ENCODE assay signal across 1 cellular context in the genomic region with DNA sequence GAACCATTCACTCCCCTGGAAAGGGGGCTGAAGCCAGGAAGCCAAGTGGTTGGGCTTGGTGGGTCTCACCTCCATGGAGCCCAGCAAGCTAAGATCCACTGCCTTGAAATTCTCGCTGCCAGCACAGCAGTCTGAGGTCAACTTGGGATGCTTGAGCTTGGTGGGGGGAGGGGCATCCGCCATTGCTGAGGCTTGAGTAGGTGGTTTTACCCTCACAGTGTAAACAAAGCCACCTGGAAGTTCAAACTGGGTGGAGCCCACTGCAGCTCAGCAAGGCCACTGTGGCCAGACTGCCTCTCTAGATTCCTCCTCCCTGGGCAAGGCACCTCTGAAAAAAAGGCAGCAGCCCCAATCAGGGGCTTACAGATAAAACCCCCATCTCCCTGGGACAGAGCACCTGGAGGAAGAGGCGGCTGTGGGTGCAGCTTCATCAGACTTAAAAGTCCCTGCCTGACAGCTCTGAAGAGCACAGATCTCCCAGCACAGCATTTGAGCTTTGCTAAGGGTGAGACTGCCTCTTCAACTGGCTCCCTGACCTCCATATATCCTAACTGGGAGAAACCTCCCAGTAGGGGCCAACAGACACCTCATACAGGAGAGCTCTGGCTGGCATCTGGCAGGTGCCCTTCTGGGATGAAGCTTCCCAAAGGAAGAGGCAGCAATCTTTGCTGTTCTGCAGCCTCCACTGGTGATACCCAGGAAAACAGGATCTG.
A peak's percentile ranks its signal among the peaks of the same experiment; 100 is the strongest.
TF ChIP-seq lines count a peak whose summit lies in the region.

No MANE protein-coding gene starts in this region.

TF ChIP-seq in HEK293, 187 proteins besides CTCF, POLR2A, EP300 and RAD21:
- TF ChIP-seq, protein P1, sequence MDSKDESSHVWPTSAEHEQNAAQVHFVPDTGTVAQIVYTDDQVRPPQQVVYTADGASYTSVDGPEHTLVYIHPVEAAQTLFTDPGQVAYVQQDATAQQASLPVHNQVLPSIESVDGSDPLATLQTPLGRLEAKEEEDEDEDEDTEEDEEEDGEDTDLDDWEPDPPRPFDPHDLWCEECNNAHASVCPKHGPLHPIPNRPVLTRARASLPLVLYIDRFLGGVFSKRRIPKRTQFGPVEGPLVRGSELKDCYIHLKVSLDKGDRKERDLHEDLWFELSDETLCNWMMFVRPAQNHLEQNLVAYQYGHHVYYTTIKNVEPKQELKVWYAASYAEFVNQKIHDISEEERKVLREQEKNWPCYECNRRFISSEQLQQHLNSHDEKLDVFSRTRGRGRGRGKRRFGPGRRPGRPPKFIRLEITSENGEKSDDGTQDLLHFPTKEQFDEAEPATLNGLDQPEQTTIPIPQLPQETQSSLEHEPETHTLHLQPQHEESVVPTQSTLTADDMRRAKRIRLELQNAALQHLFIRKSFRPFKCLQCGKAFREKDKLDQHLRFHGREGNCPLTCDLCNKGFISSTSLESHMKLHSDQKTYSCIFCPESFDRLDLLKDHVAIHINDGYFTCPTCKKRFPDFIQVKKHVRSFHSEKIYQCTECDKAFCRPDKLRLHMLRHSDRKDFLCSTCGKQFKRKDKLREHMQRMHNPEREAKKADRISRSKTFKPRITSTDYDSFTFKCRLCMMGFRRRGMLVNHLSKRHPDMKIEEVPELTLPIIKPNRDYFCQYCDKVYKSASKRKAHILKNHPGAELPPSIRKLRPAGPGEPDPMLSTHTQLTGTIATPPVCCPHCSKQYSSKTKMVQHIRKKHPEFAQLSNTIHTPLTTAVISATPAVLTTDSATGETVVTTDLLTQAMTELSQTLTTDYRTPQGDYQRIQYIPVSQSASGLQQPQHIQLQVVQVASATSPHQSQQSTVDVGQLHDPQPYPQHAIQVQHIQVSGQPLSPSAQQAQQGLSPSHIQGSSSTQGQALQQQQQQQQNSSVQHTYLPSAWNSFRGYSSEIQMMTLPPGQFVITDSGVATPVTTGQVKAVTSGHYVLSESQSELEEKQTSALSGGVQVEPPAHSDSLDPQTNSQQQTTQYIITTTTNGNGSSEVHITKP (tag by site-specific recombination; IDR thresholded peaks at IDR 0.05): 0 out of 2 replicates have a peak, but pooled peaks have one; percentile 45
- TF ChIP-seq EGR2 (tag by site-specific recombination; IDR thresholded peaks at IDR 0.05; ENCODE audit: low read depth): 0 out of 2 replicates have a peak, but pooled peaks have one; percentile 35
- TF ChIP-seq, protein P2, sequence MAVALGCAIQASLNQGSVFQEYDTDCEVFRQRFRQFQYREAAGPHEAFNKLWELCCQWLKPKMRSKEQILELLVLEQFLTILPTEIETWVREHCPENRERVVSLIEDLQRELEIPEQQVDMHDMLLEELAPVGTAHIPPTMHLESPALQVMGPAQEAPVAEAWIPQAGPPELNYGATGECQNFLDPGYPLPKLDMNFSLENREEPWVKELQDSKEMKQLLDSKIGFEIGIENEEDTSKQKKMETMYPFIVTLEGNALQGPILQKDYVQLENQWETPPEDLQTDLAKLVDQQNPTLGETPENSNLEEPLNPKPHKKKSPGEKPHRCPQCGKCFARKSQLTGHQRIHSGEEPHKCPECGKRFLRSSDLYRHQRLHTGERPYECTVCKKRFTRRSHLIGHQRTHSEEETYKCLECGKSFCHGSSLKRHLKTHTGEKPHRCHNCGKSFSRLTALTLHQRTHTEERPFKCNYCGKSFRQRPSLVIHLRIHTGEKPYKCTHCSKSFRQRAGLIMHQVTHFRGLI (tag by site-specific recombination; IDR thresholded peaks at IDR 0.05): peak; percentile 63; the same call in 1 of the 2 replicates
